19 cellular contexts compared by ENCODE assay signal in genomic region chr9:89432986-89433530, GRCh38.
A peak's percentile ranks its signal among the peaks of the same experiment; 100 is the strongest.
DNase-seq lines count a peak whose midpoint lies in the region; ATAC-seq, FAIRE-seq and TF ChIP-seq lines count a peak whose summit lies in the region.
"Had no signal": no experiment of that assay in that cellular context is flagged by ENCODE, and none has a peak within 500 bp of the region (broad histone marks: within the 10 kb centered on the region; RNA-seq: fewer than 3 reads in every experiment).

No MANE protein-coding gene starts in this region.

- FAIRE-seq in GM12891 (lab: Jason Lieb, UNC), result no peak
- FAIRE-seq: A549, islet of Langerhans had no signal

- H2BK12ac ChIP-seq in trophoblast cell (ENCODE audit: low read length), result no peak overlapping the region

- DNase-seq in activated CD8-positive, alpha-beta memory T cell treated with anti-CD3 and anti-CD28 coated beads, Interleukin-2, amount 10 ng/mL, durations not matched to agents 7 days and 5 days, result no peak
- DNase-seq in activated CD8-positive, alpha-beta memory T cell treated with anti-CD3 and anti-CD28 coated beads, Interleukin-2, amount 50 U/mL, for 4 hours, result no peak
- DNase-seq in OCI-LY7 (ENCODE audit: low spot score) (no peak), endodermal cell (no peak), trophoblast cell (peak; percentile 28 to 41), dedifferentiated amniotic fluid mesenchymal stem cell (ENCODE audit: extremely low spot score) (no peak), GM12891 (ENCODE audit: insufficient read length, low spot score) (no peak)
- no peak for DNase-seq in activated T-cell treated with anti-CD3 and anti-CD28 coated beads, Interleukin-2, amount 50 U/mL, for 72 hours
- DNase-seq: activated effector memory CD4-positive, alpha-beta T cell treated with Interleukin-2 at 50 U/mL for 16 hours; DMS53; GOT3; NCI-H2029 treated with DMSO at 0.1 percent for 48 hours; NCI-H510A treated with DMSO at 0.1 percent for 48 hours; spleen had no signal

- H3K9me3 Mint-ChIP-seq in activated CD8-positive, alpha-beta memory T cell treated with anti-CD3 and anti-CD28 coated beads, Interleukin-2, amount 10 ng/mL, durations not matched to agents 7 days and 5 days (ENCODE audit: low read depth), result no peaks in the 10 kb centered on the region
- no peaks in the 10 kb centered on the region for H3K9me3 Mint-ChIP-seq in endodermal cell
- no peaks in the 10 kb centered on the region for H3K9me3 Mint-ChIP-seq in activated T-cell treated with anti-CD3 and anti-CD28 coated beads, Interleukin-2, amount 50 U/mL, for 72 hours
- H3K9me3 Mint-ChIP-seq: neural crest cell had no signal

- H4K91ac ChIP-seq in trophoblast cell (ENCODE audit: low read depth, low read length), result no peak overlapping the region

- H3K27ac ChIP-seq in OCI-LY7 (ENCODE audit: low read depth, low read length, poor library complexity, severe bottlenecking) (no peak overlapping the region), endodermal cell (ENCODE audit: low read depth, low read length) (no peak overlapping the region), trophoblast cell (ENCODE audit: low read depth, low read length) (no peak overlapping the region)
- H3K27ac ChIP-seq: A549, C4-2B, tibial nerve had no signal

- H3K4ac ChIP-seq in trophoblast cell (ENCODE audit: low read depth, low read length), result no peak overlapping the region

- no peaks in the 10 kb centered on the region for H4K20me1 ChIP-seq in OCI-LY7 (ENCODE audit: insufficient read depth, low read length)

- no peak overlapping the region for H3K14ac ChIP-seq in trophoblast cell (ENCODE audit: low read length)

- H3K9ac ChIP-seq in endodermal cell (ENCODE audit: extremely low read depth, low read length, poor library complexity, severe bottlenecking) (no peak overlapping the region), trophoblast cell (ENCODE audit: low read length) (no peak overlapping the region)

- H3K79me1 ChIP-seq in trophoblast cell (ENCODE audit: low read length), result no peaks in the 10 kb centered on the region

- H3K4me1 Mint-ChIP-seq in activated CD8-positive, alpha-beta memory T cell treated with anti-CD3 and anti-CD28 coated beads, Interleukin-2, amount 10 ng/mL, durations not matched to agents 7 days and 5 days, result peaks cover 78% of the 10 kb centered on the region
- H3K4me1 Mint-ChIP-seq in endodermal cell, result peaks cover 23% of the 10 kb centered on the region
- H3K4me1 Mint-ChIP-seq in activated T-cell treated with anti-CD3 and anti-CD28 coated beads, Interleukin-2, amount 50 U/mL, for 72 hours (ENCODE audit: low read depth), result peaks cover 90% of the 10 kb centered on the region

- H3K4me3 Mint-ChIP-seq in activated CD8-positive, alpha-beta memory T cell treated with anti-CD3 and anti-CD28 coated beads, Interleukin-2, amount 10 ng/mL, durations not matched to agents 7 days and 5 days, result no peak overlapping the region
- H3K4me3 Mint-ChIP-seq in endodermal cell, result no peak overlapping the region
- no peak overlapping the region for H3K4me3 Mint-ChIP-seq in activated T-cell treated with anti-CD3 and anti-CD28 coated beads, Interleukin-2, amount 50 U/mL, for 72 hours
- H3K4me3 Mint-ChIP-seq: neural crest cell had no signal

- CTCF ChIA-PET in activated CD8-positive, alpha-beta memory T cell treated with anti-CD3 and anti-CD28 coated beads, Interleukin-2, amount 10 ng/mL, durations not matched to agents 7 days and 5 days (lab: Charles Lee), result no interaction called here
- CTCF ChIA-PET in OCI-LY7 (lab: Charles Lee; ENCODE audit: unreplicated experiment), result interaction anchor here (1.0 kb wide), 1 partner anchor 10 kb away, joined by 3 read pairs; no protein-coding TSS in a partner anchor

- BruUV-seq in OCI-LY7 (replicated peaks; lab: Mats Ljungman, UMichigan), result no TSS peak

- H4K8ac ChIP-seq in trophoblast cell (ENCODE audit: low read depth, low read length), result no peak overlapping the region

- H2BK120ac ChIP-seq in trophoblast cell (ENCODE audit: insufficient read depth, low read length, poor library complexity), result no peak overlapping the region

- H3K79me2 ChIP-seq in OCI-LY7 (ENCODE audit: insufficient read depth, low read depth, low read length), result no peaks in the 10 kb centered on the region
- H3K79me2 ChIP-seq in trophoblast cell (ENCODE audit: control insufficient read depth, insufficient read depth, low read length, poor library complexity), result peaks cover 2% of the 10 kb centered on the region

- H3K27me3 ChIP-seq in endodermal cell (ENCODE audit: control insufficient read depth, insufficient read depth, low read length, poor library complexity, severe bottlenecking) (no peaks in the 10 kb centered on the region), trophoblast cell (ENCODE audit: insufficient read depth, low read length) (no peaks in the 10 kb centered on the region)
- H3K27me3 ChIP-seq: spleen, tibial nerve had no signal

- intact Hi-C loops in OCI-LY7 (cut with micrococcal nuclease; ENCODE audit: unreplicated experiment), result no loop called here

- H3K9me2 ChIP-seq in OCI-LY7 (ENCODE audit: insufficient read depth, low read length), result no peaks in the 10 kb centered on the region

- H3K36me3 Mint-ChIP-seq in activated CD8-positive, alpha-beta memory T cell treated with anti-CD3 and anti-CD28 coated beads, Interleukin-2, amount 10 ng/mL, durations not matched to agents 7 days and 5 days, result peaks cover 10% of the 10 kb centered on the region
- no peaks in the 10 kb centered on the region for H3K36me3 Mint-ChIP-seq in endodermal cell (ENCODE audit: low read depth)
- H3K36me3 Mint-ChIP-seq in activated T-cell treated with anti-CD3 and anti-CD28 coated beads, Interleukin-2, amount 50 U/mL, for 72 hours (ENCODE audit: insufficient read depth in 2 of 2), result peaks cover 0 to 7% of the 10 kb centered on the region in 2 donors

- WGBS in endodermal cell (ENCODE audit: insufficient coverage in 1 of 2, insufficient read length in 1 of 2), 2 experiments, result 87 to 96% methylated on average over 8 to 13 of the region's 13 CpGs
- no CpG with 5 or more reads among the region's 13 CpGs for WGBS in trophoblast cell (ENCODE audit: extremely low coverage, insufficient coverage, insufficient read length)

- no peak overlapping the region for H4K12ac ChIP-seq in trophoblast cell (ENCODE audit: low read depth, low read length)

- TF ChIP-seq CTCF in OCI-LY7 (conservative IDR thresholded peaks at IDR 0.05; ENCODE audit: low read length) (no peak), endodermal cell (conservative IDR thresholded peaks at IDR 0.05) (no peak)

- ATAC-seq in activated CD8-positive, alpha-beta memory T cell treated with anti-CD3 and anti-CD28 coated beads, Interleukin-2, amount 10 ng/mL, durations not matched to agents 7 days and 5 days, result no peak
- no peak for ATAC-seq in activated T-cell treated with anti-CD3 and anti-CD28 coated beads, Interleukin-2, amount 50 U/mL, for 72 hours (replicated peaks in 1 of 2)
- ATAC-seq: A549 had no signal

- no peak overlapping the region for H2BK5ac ChIP-seq in trophoblast cell (ENCODE audit: low read depth, low read length, poor library complexity)

- no peak for TF ChIP-seq POLR2A in GM12891 (IDR thresholded peaks at IDR 0.05; ENCODE audit: low read depth, low read length)

- no peaks in the 10 kb centered on the region for H3K27me3 Mint-ChIP-seq in activated CD8-positive, alpha-beta memory T cell treated with anti-CD3 and anti-CD28 coated beads, Interleukin-2, amount 10 ng/mL, durations not matched to agents 7 days and 5 days
- H3K27me3 Mint-ChIP-seq in endodermal cell (ENCODE audit: insufficient read depth), result no peaks in the 10 kb centered on the region
- no peaks in the 10 kb centered on the region for H3K27me3 Mint-ChIP-seq in activated T-cell treated with anti-CD3 and anti-CD28 coated beads, Interleukin-2, amount 50 U/mL, for 72 hours (ENCODE audit: low read depth)

- peak overlapping the region; percentile 26 for H3K27ac Mint-ChIP-seq in activated CD8-positive, alpha-beta memory T cell treated with anti-CD3 and anti-CD28 coated beads, Interleukin-2, amount 10 ng/mL, durations not matched to agents 7 days and 5 days
- peak overlapping the region; percentile 7 for H3K27ac Mint-ChIP-seq in endodermal cell
- no peak overlapping the region for H3K27ac Mint-ChIP-seq in activated T-cell treated with anti-CD3 and anti-CD28 coated beads, Interleukin-2, amount 50 U/mL, for 72 hours

- no peak overlapping the region for H3K23ac ChIP-seq in trophoblast cell (ENCODE audit: low read length)

- H3K9me3 ChIP-seq in OCI-LY7 (ENCODE audit: low read length), result no peaks in the 10 kb centered on the region
- H3K9me3 ChIP-seq in endodermal cell (ENCODE audit: control insufficient read depth, low read length), result no peaks in the 10 kb centered on the region
- peaks cover 2% of the 10 kb centered on the region for H3K9me3 ChIP-seq in trophoblast cell (ENCODE audit: insufficient read depth, low read depth, low read length)
- H3K9me3 ChIP-seq: A549, spleen, tibial nerve had no signal

- H2AFZ ChIP-seq in OCI-LY7 (ENCODE audit: low read length), result no peak overlapping the region
- H2AFZ ChIP-seq in trophoblast cell (ENCODE audit: insufficient read depth, low read length, poor library complexity), result no peak overlapping the region

- H3K4me3 ChIP-seq in OCI-LY7 (ENCODE audit: low read depth, low read length, poor library complexity, severe bottlenecking) (no peak overlapping the region), endodermal cell (ENCODE audit: low read length) (no peak overlapping the region), trophoblast cell (ENCODE audit: low read depth, low read length) (no peak overlapping the region)
- H3K4me3 ChIP-seq: A549, spleen, tibial nerve had no signal

- H3K4me1 ChIP-seq in OCI-LY7 (ENCODE audit: insufficient read depth, low read length, poor library complexity, severe bottlenecking) (peaks cover 79% of the 10 kb centered on the region), endodermal cell (ENCODE audit: control insufficient read depth, insufficient read depth, low read length) (no peaks in the 10 kb centered on the region), trophoblast cell (ENCODE audit: control insufficient read depth in 1 of 2, insufficient read depth in 2 of 2, low read length in 2 of 2) (peaks cover 12 to 14% of the 10 kb centered on the region in 2 experiments)

- peak overlapping the region; percentile 41 for H3K4me2 ChIP-seq in OCI-LY7 (ENCODE audit: low read length)
- H3K4me2 ChIP-seq in trophoblast cell (ENCODE audit: low read length), result no peak overlapping the region
- H3K4me2 ChIP-seq: A549 had no signal

- H3K18ac ChIP-seq in trophoblast cell (ENCODE audit: low read length), result no peak overlapping the region

- POLR2A ChIA-PET in OCI-LY7 (lab: Charles Lee), result interaction anchor here (0.9 kb wide), 1 partner anchor 116 kb away, joined by 3 read pairs; no protein-coding TSS in a partner anchor

- H3K36me3 ChIP-seq in OCI-LY7 (ENCODE audit: insufficient read depth, low read length) (no peaks in the 10 kb centered on the region), endodermal cell (ENCODE audit: control insufficient read depth, insufficient read depth, low read length) (no peaks in the 10 kb centered on the region), trophoblast cell (ENCODE audit: control insufficient read depth in 1 of 2, insufficient read depth in 2 of 2, low read length in 2 of 2) (no peaks in the 10 kb centered on the region)
- H3K36me3 ChIP-seq: tibial nerve had no signal

- no peak overlapping the region for H2AK5ac ChIP-seq in trophoblast cell (ENCODE audit: low read length)

TF ChIP-seq in GM12891, 5 proteins besides CTCF, POLR2A, EP300 and RAD21 (continues in another document):
- TF ChIP-seq POLR2AphosphoS5 (IDR thresholded peaks at IDR 0.05; ENCODE audit: low read depth, low read length) (no peak), SPI1 (IDR thresholded peaks at IDR 0.05; ENCODE audit: low read depth, low read length) (no peak)

Comparison
In these comparisons a context has a peak if more than half of its experiments do, and no peak if none do; other contexts are left out.
1. DNase-seq: peak in trophoblast cell (2 of 2); none in activated CD8-positive, alpha-beta memory T cell treated with anti-CD3 and anti-CD28 coated beads, Interleukin-2, amount 10 ng/mL, durations not matched to agents 7 days and 5 days (single experiment), activated CD8-positive, alpha-beta memory T cell treated with anti-CD3 and anti-CD28 coated beads, Interleukin-2, amount 50 U/mL, for 4 hours (single experiment), OCI-LY7 (single experiment), endodermal cell (single experiment), dedifferentiated amniotic fluid mesenchymal stem cell (single experiment), GM12891 (single experiment) and activated T-cell treated with anti-CD3 and anti-CD28 coated beads, Interleukin-2, amount 50 U/mL, for 72 hours (0 of 2).